17 cellular contexts compared by ENCODE assay signal in genomic region chr13:102721800-102722231, GRCh38. TPM values are rescaled to one million over a fixed set of nuclear protein-coding genes. Genes with fewer than 3 reads are reported as not detected.
DNase-seq lines count a peak whose midpoint lies in the region; ATAC-seq and TF ChIP-seq lines count a peak whose summit lies in the region.
"Had no signal": no experiment of that assay in that cellular context is flagged by ENCODE, and none has a peak within 500 bp of the region (broad histone marks: within the 10 kb centered on the region; RNA-seq: fewer than 3 reads in every experiment).

No MANE protein-coding gene starts in this region.

- H3K36me3 ChIP-seq in BJ (ENCODE audit: control insufficient read depth, insufficient read depth, low read length) (no peaks in the 10 kb centered on the region), ascending aorta (no peaks in the 10 kb centered on the region)
- H3K36me3 ChIP-seq: breast epithelium, esophagus squamous epithelium had no signal

- H3K27me3 ChIP-seq in BJ (ENCODE audit: control insufficient read depth, insufficient read depth, low read length) (peaks cover 2% of the 10 kb centered on the region), ascending aorta (no peaks in the 10 kb centered on the region)
- H3K27me3 ChIP-seq: breast epithelium had no signal

- CTCF ChIA-PET in BJ (lab: Yijun Ruan, JAX), result interaction anchor here (1.0 to 1.7 kb wide), 6 partner anchors 11 to 142 kb away, joined by 3 to 7 read pairs (median 4); no protein-coding TSS in a partner anchor

- peak; percentile 64 for DNase-seq in BJ (ENCODE audit: low read depth)
- DNase-seq in RPMI7951 (ENCODE audit: low read depth), result peak; percentile 32
- peak; percentile 73 for DNase-seq in fibroblast of the conjunctiva (ENCODE audit: low read depth)
- DNase-seq in nucleus accumbens (lab: John Stamatoyannopoulos, UW), result peak in 51 of 56 donors; percentile 0 to 90 (median 53)
- DNase-seq in ascending aorta (ENCODE audit: low spot score in 2 of 2), result no peak
- no peak for DNase-seq in activated T-cell treated with anti-CD3 and anti-CD28 coated beads, Interleukin-2, amount 50 U/mL, for 48 hours
- DNase-seq in NCI-H526 treated with DMSO at 0.1 percent for 48 hours (lab: John Stamatoyannopoulos, UW), result no peak
- DNase-seq: activated CD4-positive, alpha-beta T cell treated with anti-CD3 and anti-CD28 coated beads, Interleukin-2, amount 10 ng/mL, durations not matched to agents 24 days and 14 days; activated effector memory CD4-positive, alpha-beta T cell treated with anti-CD3 and anti-CD28 coated beads, Interleukin-2, amount 50 U/mL, for 16 hours; esophagus squamous epithelium; left colon; NCI-H2227 treated with DMSO at 0.1 percent for 48 hours had no signal

- TF ChIP-seq CTCF in BJ (IDR thresholded peaks at IDR 0.05; ENCODE audit: insufficient read depth, low read depth, low read length) (no peak), ascending aorta (IDR thresholded peaks at IDR 0.05) (no peak)

- no peaks in the 10 kb centered on the region for H3K9me3 ChIP-seq in ascending aorta
- H3K9me3 ChIP-seq: breast epithelium, esophagus squamous epithelium had no signal

- ATAC-seq in GM19452 (IDR thresholded peaks at IDR 0.05; ENCODE audit: unreplicated experiment), result no peak
- ATAC-seq: left colon, Panc1 had no signal

- H3K4me3 ChIP-seq in BJ (ENCODE audit: low read depth, low read length) (no peak overlapping the region), ascending aorta (no peak overlapping the region)
- H3K4me3 ChIP-seq: breast epithelium, esophagus squamous epithelium had no signal

- intact Hi-C loops in ascending aorta (cut with DNase I), result no loop called here

- POLR2A ChIA-PET in BJ (lab: Charles Lee), result interaction anchor here (0.6 to 1.1 kb wide), 2 partner anchors 19 to 95 kb away, joined by 3 to 4 read pairs; no protein-coding TSS in a partner anchor

- no peaks in the 10 kb centered on the region for H3K4me1 ChIP-seq in ascending aorta
- H3K4me1 ChIP-seq: breast epithelium, esophagus squamous epithelium had no signal

- no peak overlapping the region for H3K27ac ChIP-seq in ascending aorta
- H3K27ac ChIP-seq: breast epithelium, esophagus squamous epithelium had no signal

RNA-seq across cellular contexts. Expression of gene METTL21C, which starts 27.0 kb away (rescaled TPM):
- polyA plus RNA-seq in BJ (2011; rRNA removed), result not detected in 2 replicates
- polyA minus RNA-seq in BJ (2011; rRNA and poly(A)+ RNA removed), result not detected in 2 replicates
- total RNA-seq in RPMI7951 (2014; rRNA removed; shearing (Covaris generic)), result not detected in 2 replicates
- total RNA-seq in ascending aorta, result not detected
- total RNA-seq: activated CD4-positive, alpha-beta T cell treated with anti-CD3 and anti-CD28 coated beads, Interleukin-2, amount 10 ng/mL, durations not matched to agents 24 days and 14 days; breast epithelium; Daoy; esophagus squamous epithelium; left colon; T-helper 1 cell treated with Interleukin-12 subunit alpha and Interleukin-12 subunit beta and Interleukin-4 antibody, amounts not matched to agents 30 ng/mL and 1 ng/mL, for 36 hours had no signal

RNA-seq across cellular contexts. Expression of gene TEX30, which starts 51.8 kb away (rescaled TPM):
- polyA plus RNA-seq in BJ (2011; rRNA removed), result 5.5 and 10.5 TPM in 2 replicates
- 0.72 and 1.6 TPM in 2 replicates for polyA minus RNA-seq in BJ (2011; rRNA and poly(A)+ RNA removed)
- total RNA-seq in RPMI7951 (2014; rRNA removed; shearing (Covaris generic)), result 56.6 and 59.6 TPM in 2 replicates
- 1.4 TPM for total RNA-seq in ascending aorta

Comparison
In these comparisons a context has a peak if more than half of its experiments do, and no peak if none do; other contexts are left out.
1. DNase-seq: peak in BJ (single experiment), RPMI7951 (single experiment), fibroblast of the conjunctiva (single experiment) and nucleus accumbens (51 of 56); none in ascending aorta (0 of 2), activated T-cell treated with anti-CD3 and anti-CD28 coated beads, Interleukin-2, amount 50 U/mL, for 48 hours (0 of 2) and NCI-H526 treated with DMSO at 0.1 percent for 48 hours (single experiment).
2. RNA of gene TEX30, which starts 51.8 kb away (total RNA-seq): 56.6 to 59.6 TPM in RPMI7951; 1.4 TPM in ascending aorta (single experiment); every median in the first group is over 10 times any median in the second.